ENCODE assay signal across 32 cellular contexts in the genomic region with DNA sequence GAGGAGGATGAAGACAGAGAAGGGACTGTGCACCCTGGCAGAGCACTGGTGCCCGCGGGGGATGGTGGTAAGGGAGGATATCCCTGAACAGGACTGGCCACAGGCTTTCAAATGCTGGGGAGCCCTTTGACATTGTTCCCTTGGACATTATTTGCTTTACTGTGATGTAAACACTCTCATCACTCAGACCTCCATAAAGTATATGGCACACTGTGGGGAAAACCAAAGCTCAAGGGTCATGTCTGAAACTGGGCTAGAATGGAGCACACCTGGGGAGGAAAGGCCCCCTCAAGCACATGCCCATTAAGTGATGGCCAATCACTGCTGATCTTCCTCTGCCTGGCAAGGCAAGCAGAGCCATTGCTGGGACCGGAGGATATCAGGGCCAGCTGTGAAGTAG.
"Had no signal": no experiment of that assay in that cellular context is flagged by ENCODE, and none has a peak within 500 bp of the region (broad histone marks: within the 10 kb centered on the region; RNA-seq: fewer than 3 reads in every experiment).

No MANE protein-coding gene starts in this region.

- H3K9me3 Mint-ChIP-seq: activated naive CD8-positive, alpha-beta T cell treated with anti-CD3 and anti-CD28 coated beads, Interleukin-2, amount 50 U/mL, for 24 hours; activated T-helper 1 cell treated with anti-CD3 and anti-CD28 coated beads, Interleukin-12 subunit alpha, Interleukin-12 subunit beta, Interleukin-2, Interleukin-4 antibody, amounts not matched to agents 30 ng/mL and 10 ng/mL and 1 ng/mL, durations not matched to agents 14 hours and 24 hours and 36 hours; T-helper 1 cell treated with Interleukin-12 subunit alpha and Interleukin-12 subunit beta and Interleukin-4 antibody, amounts not matched to agents 30 μg/mL and 1 μg/mL, for 36 hours; T-helper 2 cell treated with Interferon-gamma antibody and Interleukin-4, amounts not matched to agents 5 μg/mL and 100 μg/mL, for 36 hours had no signal

- H3K4me1 Mint-ChIP-seq: activated naive CD4-positive, alpha-beta T cell treated with anti-CD3 and anti-CD28 coated beads, Interleukin-2, amount 10 ng/mL, durations not matched to agents 7 days and 5 days; activated naive CD8-positive, alpha-beta T cell treated with anti-CD3 and anti-CD28 coated beads, Interleukin-2, amount 50 U/mL, for 24 hours had no signal

- H3K4me1 ChIP-seq: Peyer's patch, SJSA1 had no signal

- H3K4me3 Mint-ChIP-seq: activated CD4-positive, alpha-beta memory T cell treated with anti-CD3 and anti-CD28 coated beads for 36 hours; activated naive CD4-positive, alpha-beta T cell treated with anti-CD3 and anti-CD28 coated beads, Interleukin-2, amount 10 ng/mL, durations not matched to agents 7 days and 5 days; activated naive CD8-positive, alpha-beta T cell; activated naive CD8-positive, alpha-beta T cell treated with anti-CD3 and anti-CD28 coated beads, Interleukin-2, amount 50 U/mL, for 24 hours; activated T-cell treated with anti-CD3 and anti-CD28 coated beads, Interleukin-2, amount 50 U/mL, for 4 hours; activated T-helper 1 cell treated with anti-CD3 and anti-CD28 coated beads, Interleukin-12 subunit alpha, Interleukin-12 subunit beta, Interleukin-2, Interleukin-4 antibody, amounts not matched to agents 30 ng/mL and 10 ng/mL and 1 ng/mL, durations not matched to agents 14 hours and 24 hours and 36 hours; T-helper 1 cell treated with Interleukin-12 subunit alpha and Interleukin-12 subunit beta and Interleukin-4 antibody, amounts not matched to agents 30 μg/mL and 1 μg/mL, for 36 hours; T-helper 2 cell treated with Interferon-gamma antibody and Interleukin-4, amounts not matched to agents 5 μg/mL and 100 μg/mL, for 36 hours; WTC11 had no signal

- H3K27ac ChIP-seq: brain microvascular endothelial cell, Peyer's patch, SJSA1 had no signal

- DNase-seq: activated CD4-positive, alpha-beta memory T cell treated with anti-CD3 and anti-CD28 coated beads for 36 hours; activated CD4-positive, alpha-beta T cell treated with anti-CD3 and anti-CD28 coated beads for 4 hours; activated CD4-positive, alpha-beta T cell treated with anti-CD3 and anti-CD28 coated beads, Interleukin-2, amount 50 U/mL, for 1 hour; activated CD8-positive, alpha-beta memory T cell treated with anti-CD3 and anti-CD28 coated beads, Interleukin-2, amount 50 U/mL, for 4 hours; activated gamma-delta T cell treated with Interleukin-2 at 50 U/mL for 16 hours; activated naive CD4-positive, alpha-beta T cell treated with anti-CD3 and anti-CD28 coated beads, Interleukin-2, amount 10 ng/mL, durations not matched to agents 7 days and 5 days; activated naive CD8-positive, alpha-beta T cell treated with anti-CD3 and anti-CD28 coated beads, Interleukin-2, amount 50 U/mL, for 24 hours; activated T-cell treated with anti-CD3 and anti-CD28 coated beads for 4 hours; activated T-cell treated with anti-CD3 and anti-CD28 coated beads, Interleukin-2, amount 50 U/mL, for 4 hours; anterior cingulate cortex; brain microvascular endothelial cell; central memory CD4-positive, alpha-beta T cell; Karpas-422; NCI-H1048; NCI-H1417 treated with DMSO at 0.1 percent for 48 hours; NCI-H187 treated with DMSO at 0.1 percent for 48 hours; NCI-H2081; NCI-H226; NCI-H446 treated with DMSO at 0.1 percent for 48 hours; NCI-H524; PC-3; Peyer's patch; RPMI8226; SHP77 treated with DMSO at 0.1 percent for 48 hours; SK-N-SH had no signal

- H3K36me3 ChIP-seq: brain microvascular endothelial cell, Peyer's patch, SJSA1 had no signal

- H3K27me3 Mint-ChIP-seq: activated CD4-positive, alpha-beta memory T cell treated with anti-CD3 and anti-CD28 coated beads for 36 hours; activated naive CD4-positive, alpha-beta T cell treated with anti-CD3 and anti-CD28 coated beads, Interleukin-2, amount 10 ng/mL, durations not matched to agents 7 days and 5 days had no signal

- H3K4me2 ChIP-seq: SK-N-SH had no signal

- H3K4me3 ChIP-seq: Peyer's patch, SJSA1 had no signal

- H3K27ac Mint-ChIP-seq: activated CD4-positive, alpha-beta memory T cell treated with anti-CD3 and anti-CD28 coated beads for 36 hours; activated naive CD4-positive, alpha-beta T cell treated with anti-CD3 and anti-CD28 coated beads, Interleukin-2, amount 10 ng/mL, durations not matched to agents 7 days and 5 days; activated naive CD8-positive, alpha-beta T cell; activated naive CD8-positive, alpha-beta T cell treated with anti-CD3 and anti-CD28 coated beads, Interleukin-2, amount 50 U/mL, for 24 hours; activated T-helper 1 cell treated with anti-CD3 and anti-CD28 coated beads, Interleukin-12 subunit alpha, Interleukin-12 subunit beta, Interleukin-2, Interleukin-4 antibody, amounts not matched to agents 30 ng/mL and 10 ng/mL and 1 ng/mL, durations not matched to agents 14 hours and 24 hours and 36 hours; T-helper 1 cell treated with Interleukin-12 subunit alpha and Interleukin-12 subunit beta and Interleukin-4 antibody, amounts not matched to agents 30 μg/mL and 1 μg/mL, for 36 hours; T-helper 2 cell treated with Interferon-gamma antibody and Interleukin-4, amounts not matched to agents 5 μg/mL and 100 μg/mL, for 36 hours; WTC11 had no signal

- H3K27me3 ChIP-seq: brain microvascular endothelial cell, Peyer's patch, SJSA1 had no signal

- H3K9me2 ChIP-seq: SK-N-SH had no signal

- H3K9me3 ChIP-seq: Peyer's patch, SJSA1, SK-N-SH had no signal

- ATAC-seq: activated CD4-positive, CD25-positive, alpha-beta regulatory T cell treated with anti-CD3 and anti-CD28 coated beads, Interleukin-2, amount 50 U/mL, for 24 hours; activated naive CD8-positive, alpha-beta T cell treated with anti-CD3 and anti-CD28 coated beads, Interleukin-2, amount 50 U/mL, for 24 hours; activated T-cell treated with anti-CD3 and anti-CD28 coated beads, Interleukin-2, amount 50 U/mL, for 4 hours; PC-3; WTC11 had no signal

- H3K36me3 Mint-ChIP-seq: activated CD4-positive, alpha-beta memory T cell treated with anti-CD3 and anti-CD28 coated beads for 36 hours; activated naive CD4-positive, alpha-beta T cell treated with anti-CD3 and anti-CD28 coated beads, Interleukin-2, amount 10 ng/mL, durations not matched to agents 7 days and 5 days; activated naive CD8-positive, alpha-beta T cell had no signal
